ENCODE assay signal across 15 cellular contexts in genomic region chr7:22394739-22395138, GRCh38.
"Had no signal": no experiment of that assay in that cellular context is flagged by ENCODE, and none has a peak within 500 bp of the region (broad histone marks: within the 10 kb centered on the region; RNA-seq: fewer than 3 reads in every experiment).

No MANE protein-coding gene starts in this region.

- H3K4me3 ChIP-seq: thyroid gland had no signal

- H3K4me3 Mint-ChIP-seq: activated CD4-positive, alpha-beta T cell treated with anti-CD3 and anti-CD28 coated beads, Interleukin-2, amount 10 ng/mL, durations not matched to agents 7 days and 5 days; activated naive CD8-positive, alpha-beta T cell; central memory CD8-positive, alpha-beta T cell; natural killer cell; stimulated activated effector memory CD8-positive, alpha-beta T cell treated with anti-CD3 and anti-CD28 coated beads, Interleukin-12 subunit alpha, Interleukin-12 subunit beta, amount 100 ng/mL, for 72 hours had no signal

- DNase-seq: activated CD4-positive, alpha-beta T cell treated with anti-CD3 and anti-CD28 coated beads, Interleukin-2, amount 10 ng/mL, durations not matched to agents 7 days and 5 days; activated CD8-positive, alpha-beta memory T cell treated with anti-CD3 and anti-CD28 coated beads, Interleukin-2, amount 50 U/mL, for 48 hours; activated gamma-delta T cell treated with Interleukin-2 at 50 U/mL for 16 hours; brain microvascular endothelial cell; cortex of kidney; effector CD8-positive, alpha-beta T cell; foreskin fibroblast; glutamatergic neuron; kidney glomerular epithelial cell; mesenchymal stem cell; natural killer cell; thyroid gland had no signal

- H3K27me3 Mint-ChIP-seq: activated naive CD8-positive, alpha-beta T cell; central memory CD8-positive, alpha-beta T cell had no signal

- H3K27ac ChIP-seq: brain microvascular endothelial cell, thyroid gland had no signal

- H3K27ac Mint-ChIP-seq: activated CD4-positive, alpha-beta T cell treated with anti-CD3 and anti-CD28 coated beads, Interleukin-2, amount 10 ng/mL, durations not matched to agents 7 days and 5 days; activated naive CD8-positive, alpha-beta T cell; natural killer cell; stimulated activated effector memory CD8-positive, alpha-beta T cell treated with anti-CD3 and anti-CD28 coated beads, Interleukin-12 subunit alpha, Interleukin-12 subunit beta, amount 100 ng/mL, for 72 hours had no signal

- H3K36me3 ChIP-seq: brain microvascular endothelial cell, thyroid gland had no signal

- ATAC-seq: natural killer cell; stimulated activated effector memory CD8-positive, alpha-beta T cell treated with anti-CD3 and anti-CD28 coated beads, Interleukin-12 subunit alpha, Interleukin-12 subunit beta, amount 100 ng/mL, for 72 hours had no signal

- H3K4me1 ChIP-seq: thyroid gland had no signal

- H3K27me3 ChIP-seq: brain microvascular endothelial cell, thyroid gland had no signal

- H3K9me3 Mint-ChIP-seq: activated CD4-positive, alpha-beta T cell treated with anti-CD3 and anti-CD28 coated beads, Interleukin-2, amount 10 ng/mL, durations not matched to agents 7 days and 5 days; central memory CD8-positive, alpha-beta T cell; natural killer cell; stimulated activated effector memory CD8-positive, alpha-beta T cell treated with anti-CD3 and anti-CD28 coated beads, Interleukin-12 subunit alpha, Interleukin-12 subunit beta, amount 100 ng/mL, for 72 hours had no signal

- H3K4me1 Mint-ChIP-seq: activated CD4-positive, alpha-beta T cell treated with anti-CD3 and anti-CD28 coated beads, Interleukin-2, amount 10 ng/mL, durations not matched to agents 7 days and 5 days; stimulated activated effector memory CD8-positive, alpha-beta T cell treated with anti-CD3 and anti-CD28 coated beads, Interleukin-12 subunit alpha, Interleukin-12 subunit beta, amount 100 ng/mL, for 72 hours had no signal

- H3K9me3 ChIP-seq: thyroid gland had no signal

- H3K36me3 Mint-ChIP-seq: activated naive CD8-positive, alpha-beta T cell; natural killer cell; stimulated activated effector memory CD8-positive, alpha-beta T cell treated with anti-CD3 and anti-CD28 coated beads, Interleukin-12 subunit alpha, Interleukin-12 subunit beta, amount 100 ng/mL, for 72 hours had no signal
